In the genomic region with DNA sequence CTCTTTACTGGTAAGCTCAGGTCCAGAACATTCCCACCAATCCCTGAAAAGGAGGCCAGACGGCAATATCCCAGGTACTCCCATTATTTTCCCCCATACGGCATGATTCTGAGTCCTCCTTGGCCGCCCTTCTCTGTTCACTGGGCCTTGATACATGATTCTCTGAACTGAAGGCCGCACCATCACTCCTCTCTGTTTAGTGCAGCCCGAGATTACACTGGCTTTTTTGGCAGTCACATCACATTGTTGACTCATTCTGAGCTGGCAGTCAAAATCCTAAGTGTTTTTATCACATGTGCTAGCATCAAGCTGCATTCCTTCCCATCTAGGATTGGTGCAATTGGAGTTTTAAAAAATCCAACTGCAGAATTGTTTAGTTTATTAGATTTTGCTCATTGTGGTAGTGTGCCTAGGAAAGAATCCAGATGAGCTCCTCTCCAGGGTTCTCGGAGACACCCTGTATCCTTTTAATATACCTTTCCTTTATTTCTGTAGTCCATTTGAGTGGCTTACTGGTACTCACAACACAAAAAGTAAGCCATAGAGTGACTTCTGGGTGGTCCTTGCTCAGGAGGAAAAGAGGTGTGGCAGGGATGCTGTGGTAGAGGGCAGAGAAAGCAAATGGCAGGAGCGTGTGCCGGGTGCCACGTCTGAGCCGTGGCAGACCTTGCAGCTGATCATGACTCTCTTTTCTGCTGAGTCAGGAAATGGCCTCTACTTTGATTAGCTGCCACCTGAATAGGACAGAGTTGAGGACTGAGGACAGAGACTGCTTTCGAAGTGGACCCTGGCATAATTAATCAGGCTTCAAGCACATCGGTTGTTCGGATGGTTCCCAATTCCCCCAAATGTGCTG, we compare ENCODE assay signal across 1 cellular context.
TF ChIP-seq lines count a peak whose summit lies in the region.

No MANE protein-coding gene starts in this region.

TF ChIP-seq in IMR-90, 13 proteins besides CTCF, POLR2A, EP300 and RAD21 (continued from another document):
- TF ChIP-seq BHLHE40 (IDR thresholded peaks at IDR 0.05; ENCODE audit: low read depth, low read length) (peak; percentile 77), RFX5 (IDR thresholded peaks at IDR 0.05; ENCODE audit: low read depth, low read length) (no peak)
